Comparison of ENCODE assay signal across 22 cellular contexts in the genomic region with DNA sequence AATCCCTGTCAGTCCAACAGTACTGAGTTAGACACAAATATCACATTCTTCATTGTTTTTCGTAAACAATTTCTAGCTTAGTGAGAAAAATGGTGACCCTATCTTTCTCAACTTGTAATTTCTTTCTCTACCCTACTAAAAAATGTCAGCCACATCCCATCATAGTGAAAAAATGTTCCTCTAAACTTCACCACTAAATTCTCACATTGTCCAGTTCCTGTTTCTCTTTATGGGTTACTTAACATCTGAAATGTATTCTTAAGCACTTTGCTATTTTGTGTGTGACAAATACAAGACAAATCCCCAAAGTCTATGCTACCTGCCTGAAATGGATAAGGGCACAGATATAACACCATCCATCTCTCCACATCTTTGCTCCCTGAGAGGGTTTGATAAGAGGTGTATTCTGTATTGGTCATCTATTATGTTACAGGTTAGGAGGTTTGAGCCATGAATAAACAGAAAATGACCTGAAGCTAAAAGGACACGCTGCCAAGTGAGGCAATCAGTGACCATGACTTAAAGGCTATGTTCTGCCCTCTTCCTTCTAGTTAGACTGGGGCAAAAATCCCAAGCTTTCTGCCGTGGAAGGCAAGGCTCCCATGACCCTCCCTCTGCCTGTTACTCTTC.
"Had no signal": no experiment of that assay in that cellular context is flagged by ENCODE, and none has a peak within 500 bp of the region (broad histone marks: within the 10 kb centered on the region; RNA-seq: fewer than 3 reads in every experiment).

No MANE protein-coding gene starts in this region.

- H3K9me3 Mint-ChIP-seq: activated T-cell treated with anti-CD3 and anti-CD28 coated beads, Interleukin-2, amount 50 U/mL, for 24 hours; activated T-helper 2 cell treated with anti-CD3 and anti-CD28 coated beads, Interferon-gamma antibody, Interleukin-2, Interleukin-4, amounts not matched to agents 10 μg/mL and 5 μg/mL and 100 μg/mL, durations not matched to agents 14 hours and 24 hours and 36 hours; central memory CD8-positive, alpha-beta T cell; T-helper 2 cell treated with Interferon-gamma antibody and Interleukin-4, amounts not matched to agents 5 μg/mL and 100 μg/mL, for 36 hours; type B pancreatic cell had no signal

- H3K9me3 ChIP-seq: adrenal gland, ascending aorta, right atrium auricular region, thoracic aorta, vagina had no signal

- H3K36me3 Mint-ChIP-seq: activated naive CD8-positive, alpha-beta T cell; naive thymus-derived CD4-positive, alpha-beta T cell; type B pancreatic cell had no signal

- H3K4me3 Mint-ChIP-seq: activated naive CD8-positive, alpha-beta T cell; activated T-cell treated with anti-CD3 and anti-CD28 coated beads, Interleukin-2, amount 50 U/mL, for 24 hours; central memory CD8-positive, alpha-beta T cell; naive thymus-derived CD4-positive, alpha-beta T cell; T-helper 2 cell treated with Interferon-gamma antibody and Interleukin-4, amounts not matched to agents 5 μg/mL and 100 μg/mL, for 36 hours; type B pancreatic cell had no signal

- ATAC-seq: heart left ventricle; naive thymus-derived CD4-positive, alpha-beta T cell had no signal

- H3K4me3 ChIP-seq: adrenal gland, ascending aorta, dorsolateral prefrontal cortex, heart left ventricle, lung, right atrium auricular region, thoracic aorta, vagina had no signal

- H3K27ac ChIP-seq: adrenal gland, ascending aorta, dorsolateral prefrontal cortex, heart left ventricle, right atrium auricular region, thoracic aorta, vagina had no signal

- H3K36me3 ChIP-seq: adrenal gland, ascending aorta, heart left ventricle, right atrium auricular region, thoracic aorta, vagina had no signal

- H3K27ac Mint-ChIP-seq: activated naive CD8-positive, alpha-beta T cell; activated T-cell treated with anti-CD3 and anti-CD28 coated beads, Interleukin-2, amount 50 U/mL, for 24 hours; activated T-helper 2 cell treated with anti-CD3 and anti-CD28 coated beads, Interferon-gamma antibody, Interleukin-2, Interleukin-4, amounts not matched to agents 10 μg/mL and 5 μg/mL and 100 μg/mL, durations not matched to agents 14 hours and 24 hours and 36 hours; naive thymus-derived CD4-positive, alpha-beta T cell; progenitor cell of endocrine pancreas; T-helper 2 cell treated with Interferon-gamma antibody and Interleukin-4, amounts not matched to agents 5 μg/mL and 100 μg/mL, for 36 hours; type B pancreatic cell had no signal

- H3K4me1 Mint-ChIP-seq: central memory CD8-positive, alpha-beta T cell had no signal

- H3K4me1 ChIP-seq: adrenal gland, ascending aorta, heart left ventricle, right atrium auricular region, vagina had no signal

- H3K27me3 ChIP-seq: adrenal gland, ascending aorta, heart left ventricle, right atrium auricular region, vagina had no signal

- H3K27me3 Mint-ChIP-seq: activated T-cell treated with anti-CD3 and anti-CD28 coated beads, Interleukin-2, amount 50 U/mL, for 24 hours; type B pancreatic cell had no signal

- DNase-seq: activated CD4-positive, alpha-beta T cell treated with anti-CD3 and anti-CD28 coated beads for 1 hour; activated CD8-positive, alpha-beta memory T cell treated with anti-CD3 and anti-CD28 coated beads, Interleukin-2, amount 50 U/mL, for 4 hours; activated naive CD4-positive, alpha-beta T cell; activated T-cell treated with anti-CD3 and anti-CD28 coated beads, Interleukin-2, amount 50 U/mL, for 24 hours; adrenal gland; dorsolateral prefrontal cortex; heart left ventricle; islet precursor cell; naive thymus-derived CD4-positive, alpha-beta T cell; stimulated activated CD4-positive, alpha-beta T cell treated with anti-CD3 and anti-CD28 coated beads, Interleukin-4, amount 100 ng/mL, for 24 hours; stimulated activated naive CD4-positive, alpha-beta T cell treated with Interleukin-2 at 50 U/mL for 16 hours had no signal
